ENCODE assay signal across 9 cellular contexts in the genomic region with DNA sequence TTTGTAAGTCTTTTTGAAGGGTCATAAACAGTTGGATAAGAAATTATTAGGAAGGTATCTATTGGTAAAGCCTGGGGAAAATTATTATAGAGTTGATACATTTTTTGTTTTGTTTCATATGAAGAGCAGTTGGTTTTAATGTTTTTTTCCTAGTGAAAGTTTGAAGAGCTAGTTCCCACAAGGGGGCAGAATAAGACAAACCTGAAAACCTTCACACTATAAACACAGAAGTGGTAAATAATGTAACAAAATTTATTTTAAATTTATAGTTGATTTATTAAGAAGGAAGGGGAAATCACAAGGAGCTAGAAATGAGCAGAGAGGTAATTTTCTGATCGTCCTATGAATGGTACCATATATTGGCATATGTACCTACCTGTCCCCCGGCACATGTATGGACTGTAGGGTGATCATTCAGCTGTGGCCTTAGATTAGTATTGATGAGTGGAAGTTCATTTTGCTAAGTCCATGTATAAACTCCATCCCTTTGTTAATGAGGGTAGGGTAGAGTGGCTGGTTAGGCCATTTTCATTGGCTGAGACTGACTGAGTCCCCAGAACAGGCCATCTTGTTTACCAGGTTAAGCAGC.
A peak's percentile ranks its signal among the peaks of the same experiment; 100 is the strongest.
DNase-seq lines count a peak whose midpoint lies in the region; ATAC-seq and TF ChIP-seq lines count a peak whose summit lies in the region.
"Had no signal": no experiment of that assay in that cellular context is flagged by ENCODE, and none has a peak within 500 bp of the region (broad histone marks: within the 10 kb centered on the region; RNA-seq: fewer than 3 reads in every experiment).

No MANE protein-coding gene starts in this region.

- H2AFZ ChIP-seq in osteoblast (ENCODE audit: low read length), result no peak overlapping the region

- H3K4me3 ChIP-seq in GM06990 (replicated peaks; ENCODE audit: low read depth, low read length) (no peak overlapping the region), osteoblast (ENCODE audit: insufficient read depth, low read length) (no peak overlapping the region), H7 (ENCODE audit: insufficient read depth, low read depth, low read length) (no peak overlapping the region)

- ATAC-seq in GM19452 (IDR thresholded peaks at IDR 0.05; ENCODE audit: unreplicated experiment), result no peak

- TF ChIP-seq CTCF in GM06990 (IDR thresholded peaks at IDR 0.05; ENCODE audit: insufficient read depth, low read length, poor library complexity, severe bottlenecking) (peak; percentile 39), osteoblast (IDR thresholded peaks at IDR 0.05; ENCODE audit: extremely low read depth, low read depth, low read length) (peak; percentile 59)

- H3K27ac ChIP-seq in osteoblast (ENCODE audit: low read depth, low read length), result peak overlapping the region; percentile 30

- H3K36me3 ChIP-seq in GM06990 (ENCODE audit: control insufficient read depth, insufficient read depth, low read length) (no peaks in the 10 kb centered on the region), osteoblast (ENCODE audit: insufficient read depth, low read length) (no peaks in the 10 kb centered on the region), H7 (replicated peaks; ENCODE audit: control insufficient read depth, insufficient read depth, low read length) (no peaks in the 10 kb centered on the region)
- H3K36me3 ChIP-seq: neutrophil had no signal

- H4K20me1 ChIP-seq in osteoblast (ENCODE audit: insufficient read depth, low read length), result peaks cover 3% of the 10 kb centered on the region

- H3K79me2 ChIP-seq in osteoblast (ENCODE audit: insufficient read depth, low read length), result peaks cover 70% of the 10 kb centered on the region

- H3K27me3 ChIP-seq in GM06990 (replicated peaks; ENCODE audit: control insufficient read depth, insufficient read depth, low read length) (no peaks in the 10 kb centered on the region), osteoblast (ENCODE audit: insufficient read depth, low read length) (no peaks in the 10 kb centered on the region), H7 (ENCODE audit: control insufficient read depth, insufficient read depth, low read length) (no peaks in the 10 kb centered on the region)
- H3K27me3 ChIP-seq: neutrophil had no signal

- peaks cover 9% of the 10 kb centered on the region for H3K4me1 ChIP-seq in osteoblast (ENCODE audit: insufficient read depth, low read length)

- DNase-seq in GM06990 (ENCODE audit: extremely low read depth, insufficient read length) (peak; percentile 2), NCI-H1694 (lab: John Stamatoyannopoulos, UW) (peak; percentile 31), dermis microvascular lymphatic vessel endothelial cell (ENCODE audit: low read depth in 2 of 2) (peak; percentile 30 to 58), osteoblast (ENCODE audit: insufficient read length, low spot score, missing footprints) (peak; percentile 62), ecto neural progenitor cell (ENCODE audit: low spot score) (no peak), H7 (no peak), islet precursor cell (no peak)

- H3K9me3 ChIP-seq in osteoblast (ENCODE audit: low read depth, low read length), result no peaks in the 10 kb centered on the region
- H3K9me3 ChIP-seq: neutrophil had no signal

- H3K4me2 ChIP-seq in osteoblast (ENCODE audit: insufficient read depth, low read length), result no peak overlapping the region

Comparison
In these comparisons a context has a peak if more than half of its experiments do, and no peak if none do; other contexts are left out.
1. DNase-seq: peak in GM06990 (single experiment), NCI-H1694 (single experiment), dermis microvascular lymphatic vessel endothelial cell (2 of 2) and osteoblast (single experiment); none in ecto neural progenitor cell (single experiment), H7 (single experiment) and islet precursor cell (single experiment).